In genomic region chr11:83284501-83285051, GRCh38 we compare ENCODE assay signal across 8 cellular contexts. TPM values are rescaled to one million over a fixed set of nuclear protein-coding genes. Genes with fewer than 3 reads are reported as not detected.
A peak's percentile ranks its signal among the peaks of the same experiment; 100 is the strongest.
DNase-seq lines count a peak whose midpoint lies in the region; ATAC-seq, FAIRE-seq and TF ChIP-seq lines count a peak whose summit lies in the region.

No MANE protein-coding gene starts in this region.

- TF ChIP-seq POLR2A in endothelial cell of umbilical vein (IDR thresholded peaks at IDR 0.05; ENCODE audit: low read depth, low read length) = no peak

- H3K9ac ChIP-seq in ES-I3 (ENCODE audit: low read depth, low read length) = peak overlapping the region; percentile 73
- peak overlapping the region; percentile 90 for H3K9ac ChIP-seq in endothelial cell of umbilical vein (replicated peaks; ENCODE audit: extremely low read depth, insufficient read depth, low read length)
- peak overlapping the region; percentile 0 for H3K9ac ChIP-seq in trophoblast cell (ENCODE audit: low read length)

- DNase-seq in NCI-H748 treated with DMSO at 0.1 percent for 48 hours (lab: John Stamatoyannopoulos, UW) (peak; percentile 24), endothelial cell of umbilical vein (ENCODE audit: low read depth, low spot score) (peak; percentile 36), trophoblast cell (no peak), NCI-H2081 treated with DMSO at 0.1 percent for 48 hours (lab: John Stamatoyannopoulos, UW) (no peak), COR-L47 (lab: John Stamatoyannopoulos, UW) (no peak)
- DNase-seq in stimulated activated CD4-positive, alpha-beta T cell treated with anti-CD3 and anti-CD28 coated beads, Interleukin-15, amount 100 ng/mL, for 24 hours = no peak

- H3K27ac ChIP-seq in endothelial cell of umbilical vein (ENCODE audit: insufficient read depth, low read depth, low read length) = peak overlapping the region; percentile 86
- H3K27ac ChIP-seq in trophoblast cell (ENCODE audit: low read depth, low read length) = no peak overlapping the region

- no peak for TF ChIP-seq CTCF in endothelial cell of umbilical vein (IDR thresholded peaks at IDR 0.05; ENCODE audit: extremely low read depth in 1 of 2, insufficient read depth in 1 of 2, low read depth in 1 of 2, low read length in 2 of 2)

- H3K4me2 ChIP-seq in endothelial cell of umbilical vein (ENCODE audit: insufficient read depth, low read length) (peak overlapping the region; percentile 83), trophoblast cell (ENCODE audit: low read length) (peak overlapping the region; percentile 67)

- no peaks in the 10 kb centered on the region for H3K9me3 ChIP-seq in ES-I3 (ENCODE audit: control insufficient read depth, insufficient read depth, low read length)
- no peaks in the 10 kb centered on the region for H3K9me3 ChIP-seq in endothelial cell of umbilical vein (replicated peaks; ENCODE audit: control insufficient read depth, insufficient read depth, low read length)
- no peaks in the 10 kb centered on the region for H3K9me3 ChIP-seq in trophoblast cell (ENCODE audit: insufficient read depth, low read depth, low read length)

- H2BK5ac ChIP-seq in trophoblast cell (ENCODE audit: low read depth, low read length, poor library complexity) = no peak overlapping the region

- no peak overlapping the region for H3K4ac ChIP-seq in trophoblast cell (ENCODE audit: low read depth, low read length)

- no peak overlapping the region for H3K23ac ChIP-seq in trophoblast cell (ENCODE audit: low read length)

- CTCF ChIA-PET in endothelial cell of umbilical vein (lab: Charles Lee) = interaction anchor here (0.8 to 1.3 kb wide), 2 partner anchors 8 to 26 kb away, joined by 3 to 4 read pairs; no protein-coding TSS in a partner anchor

- no peak overlapping the region for H3K14ac ChIP-seq in trophoblast cell (ENCODE audit: low read length)

- no peaks in the 10 kb centered on the region for H3K9me1 ChIP-seq in endothelial cell of umbilical vein (replicated peaks; ENCODE audit: control insufficient read depth, extremely low read depth, insufficient read depth, low read length)

- no peaks in the 10 kb centered on the region for H4K20me1 ChIP-seq in endothelial cell of umbilical vein (replicated peaks; ENCODE audit: control insufficient read depth, extremely low read depth, insufficient read depth, low read length)

- H3K36me3 ChIP-seq in ES-I3 (ENCODE audit: insufficient read depth, low read length) (no peaks in the 10 kb centered on the region), endothelial cell of umbilical vein (ENCODE audit: control insufficient read depth in 2 of 2, extremely low read depth in 1 of 2, insufficient read depth in 2 of 2, low read length in 2 of 2) (no peaks in the 10 kb centered on the region), trophoblast cell (ENCODE audit: control insufficient read depth in 1 of 2, insufficient read depth in 2 of 2, low read length in 2 of 2) (no peaks in the 10 kb centered on the region)

- H3K4me3 ChIP-seq in endothelial cell of umbilical vein (replicated peaks in 1 of 3; ENCODE audit: insufficient read depth in 1 of 3, low read depth in 1 of 3, low read length in 3 of 3) (peak overlapping the region; percentile 47 to 100 (median 85)), trophoblast cell (ENCODE audit: low read depth, low read length) (no peak overlapping the region)

- H2AK5ac ChIP-seq in trophoblast cell (ENCODE audit: low read length) = no peak overlapping the region

- no peak overlapping the region for H4K12ac ChIP-seq in trophoblast cell (ENCODE audit: low read depth, low read length)

- H3K4me1 ChIP-seq in ES-I3 (ENCODE audit: insufficient read depth, low read length) = no peaks in the 10 kb centered on the region
- H3K4me1 ChIP-seq in endothelial cell of umbilical vein (ENCODE audit: control insufficient read depth, extremely low read depth, insufficient read depth, low read length) = peaks cover 9% of the 10 kb centered on the region
- H3K4me1 ChIP-seq in trophoblast cell (ENCODE audit: control insufficient read depth in 1 of 2, insufficient read depth in 2 of 2, low read length in 2 of 2) = peaks cover 0 to 2% of the 10 kb centered on the region in 2 experiments

- H2AFZ ChIP-seq in endothelial cell of umbilical vein (ENCODE audit: low read depth, low read length) (no peak overlapping the region), trophoblast cell (ENCODE audit: insufficient read depth, low read length, poor library complexity) (no peak overlapping the region)

- no peak overlapping the region for H2BK120ac ChIP-seq in trophoblast cell (ENCODE audit: insufficient read depth, low read length, poor library complexity)

- intact Hi-C loops in endothelial cell of umbilical vein (cut with micrococcal nuclease) = loop anchor here (1.0 to 10.0 kb wide), 3 partner anchors 26 to 380 kb away; partner anchors contain the start of genes DDIAS and PRCP

- POLR2A ChIA-PET in endothelial cell of umbilical vein (lab: Charles Lee) = no interaction called here

- H4K8ac ChIP-seq in trophoblast cell (ENCODE audit: low read depth, low read length) = no peak overlapping the region

- H2BK12ac ChIP-seq in trophoblast cell (ENCODE audit: low read length) = no peak overlapping the region

- ATAC-seq in HG03457 (IDR thresholded peaks at IDR 0.05; ENCODE audit: unreplicated experiment) = no peak

- FAIRE-seq in endothelial cell of umbilical vein (lab: Jason Lieb, UNC) = no peak

- H4K91ac ChIP-seq in trophoblast cell (ENCODE audit: low read depth, low read length) = no peak overlapping the region

- dilution Hi-C loops in endothelial cell of umbilical vein (cut with MboI; ENCODE audit: extremely low pct_ligation_motif_present, low sequenced_read_pairs) = no loop called here

- H3K27me3 ChIP-seq in endothelial cell of umbilical vein (ENCODE audit: control insufficient read depth in 2 of 2, insufficient read depth in 2 of 2, low read length in 2 of 2) (no peaks in the 10 kb centered on the region), trophoblast cell (ENCODE audit: insufficient read depth, low read length) (no peaks in the 10 kb centered on the region)

- H3K79me2 ChIP-seq in endothelial cell of umbilical vein (ENCODE audit: control insufficient read depth, insufficient read depth, low read length) = peaks cover 36% of the 10 kb centered on the region
- peaks cover 7% of the 10 kb centered on the region for H3K79me2 ChIP-seq in trophoblast cell (ENCODE audit: control insufficient read depth, insufficient read depth, low read length, poor library complexity)

- no peak overlapping the region for H3K18ac ChIP-seq in trophoblast cell (ENCODE audit: low read length)

- BruUV-seq in endothelial cell of umbilical vein (replicated peaks; lab: Mats Ljungman, UMichigan) = no TSS peak

- H3K79me1 ChIP-seq in trophoblast cell (ENCODE audit: low read length) = peaks cover 9% of the 10 kb centered on the region

TF ChIP-seq in endothelial cell of umbilical vein, 7 proteins besides CTCF, POLR2A, EP300 and RAD21:
- TF ChIP-seq JUN (IDR thresholded peaks at IDR 0.05; ENCODE audit: borderline replicate concordance, insufficient read depth, insufficient read length, low read depth) (no peak), MYC (IDR thresholded peaks at IDR 0.05; ENCODE audit: low read depth, low read length) (no peak), FOS (IDR thresholded peaks at IDR 0.05; ENCODE audit: borderline replicate concordance, insufficient read depth, low read length) (no peak), GATA2 (IDR thresholded peaks at IDR 0.05; ENCODE audit: insufficient read depth, insufficient read length, low read depth, low read length) (no peak), EZH2 (IDR thresholded peaks at IDR 0.05; ENCODE audit: borderline replicate concordance, low read depth, low read length, severe bottlenecking) (no peak), POLR2AphosphoS5 (IDR thresholded peaks at IDR 0.05; ENCODE audit: insufficient read depth, low read depth, low read length) (no peak), MAX (IDR thresholded peaks at IDR 0.05; ENCODE audit: insufficient read depth, insufficient read length) (no peak)

RNA-seq across cellular contexts. Expression of gene CCDC90B, which starts 1.6 kb away (rescaled TPM):
- total RNA-seq in endothelial cell of umbilical vein = 45.8 and 49.6 TPM in 2 replicates
- 18.7 and 24.3 TPM in 2 replicates for polyA plus RNA-seq in endothelial cell of umbilical vein
- polyA plus RNA-seq in endothelial cell of umbilical vein (2011; cell fraction: cytosol; rRNA removed) = 36.0 and 37.7 TPM in 2 replicates
- 19.5 and 25.4 TPM in 2 replicates for polyA plus RNA-seq in endothelial cell of umbilical vein (2011; cell fraction: nucleus; rRNA removed)
- 63.1 and 70.8 TPM in 2 replicates for polyA plus RNA-seq in endothelial cell of umbilical vein (2012)
- 27.8 and 32.1 TPM in 2 replicates for polyA minus RNA-seq in endothelial cell of umbilical vein
- polyA minus RNA-seq in endothelial cell of umbilical vein (2011; cell fraction: cytosol; rRNA and poly(A)+ RNA removed) = 19.7 TPM
- polyA minus RNA-seq in endothelial cell of umbilical vein (2011; cell fraction: nucleus; rRNA and poly(A)+ RNA removed) = 41.7 and 44.7 TPM in 2 replicates
- polyA plus RNA-seq in trophoblast cell (2013) = 55.8 and 58.1 TPM in 2 replicates

Comparison
In these comparisons a context has a peak if more than half of its experiments do, and no peak if none do; other contexts are left out.
1. H3K9ac ChIP-seq: peak in every context shown above with its lines; median percentile 90 in endothelial cell of umbilical vein; 73 in ES-I3; 0 in trophoblast cell.
2. DNase-seq: peak in NCI-H748 treated with DMSO at 0.1 percent for 48 hours (single experiment) and endothelial cell of umbilical vein (single experiment); none in trophoblast cell (0 of 2), NCI-H2081 treated with DMSO at 0.1 percent for 48 hours (single experiment), COR-L47 (single experiment) and stimulated activated CD4-positive, alpha-beta T cell treated with anti-CD3 and anti-CD28 coated beads, Interleukin-15, amount 100 ng/mL, for 24 hours (single experiment).